8 cellular contexts compared by ENCODE assay signal in the genomic region with DNA sequence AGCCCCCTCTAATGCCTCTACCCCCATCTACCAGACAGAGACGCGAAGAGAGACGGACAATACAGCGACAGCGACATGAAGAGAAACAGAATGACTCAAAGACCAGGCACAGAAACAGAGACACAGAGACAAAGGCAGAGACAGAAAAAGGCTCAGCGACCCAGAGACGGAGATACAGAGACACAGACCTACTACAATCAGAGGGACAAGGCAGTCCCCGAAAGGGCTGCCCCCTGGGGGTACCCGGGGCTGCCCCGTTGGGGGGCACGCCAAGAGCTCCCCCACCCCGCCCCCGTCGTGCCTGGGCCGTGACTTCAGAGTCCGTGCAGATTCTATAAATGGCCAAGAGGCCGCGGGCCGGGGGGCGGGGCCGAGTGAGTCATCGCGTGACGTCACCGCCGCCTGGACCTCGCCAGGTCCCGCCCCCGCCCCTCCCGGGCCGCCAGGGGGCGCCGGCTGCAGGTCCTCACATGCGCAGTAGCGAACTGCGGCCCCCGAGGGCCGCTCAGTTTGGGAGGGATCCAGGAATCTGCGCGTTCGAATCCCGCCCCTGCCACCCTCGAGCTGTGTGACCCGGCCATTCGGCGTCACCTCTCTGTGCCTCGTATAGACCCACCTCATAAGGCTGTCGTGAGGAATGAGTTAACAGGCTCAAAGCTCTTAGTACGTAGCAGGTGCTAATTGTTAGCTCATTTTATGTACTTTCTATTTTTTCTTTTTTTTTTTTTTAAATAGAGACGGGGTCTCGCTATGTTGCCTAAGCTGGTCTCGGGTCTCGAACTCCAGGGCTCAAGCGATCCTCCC. TPM values are rescaled to one million over a fixed set of nuclear protein-coding genes. Genes with fewer than 3 reads are reported as not detected.
A peak's percentile ranks its signal among the peaks of the same experiment; 100 is the strongest.
DNase-seq lines count a peak whose midpoint lies in the region; ATAC-seq and TF ChIP-seq lines count a peak whose summit lies in the region.

No MANE protein-coding gene starts in this region.

- CTCF ChIA-PET in CD8-positive, alpha-beta T cell (lab: Charles Lee): interaction anchor here (0.6 to 1.9 kb wide), 12 partner anchors 9 to 226 kb away, joined by 3 to 8 read pairs (median 4); partner anchors contain the start of gene ELOF1

- ATAC-seq in CD8-positive, alpha-beta T cell: peak; percentile 87
- peak; percentile 47 for ATAC-seq in GM21515 (IDR thresholded peaks at IDR 0.05; ENCODE audit: unreplicated experiment)
- ATAC-seq in T-helper 17 cell: peak; percentile 92

- TF ChIP-seq CTCF in CD8-positive, alpha-beta T cell (IDR thresholded peaks at IDR 0.05): peak; percentile 78
- TF ChIP-seq CTCF in right atrium auricular region (IDR thresholded peaks at IDR 0.05): peak; percentile 78 to 93
- TF ChIP-seq CTCF in prostate gland (IDR thresholded peaks at IDR 0.05): peak; percentile 73 to 94 (median 86)

- peak; percentile 45 for TF ChIP-seq POLR2A in prostate gland (IDR thresholded peaks at IDR 0.05)

- H3K27ac Mint-ChIP-seq in CD8-positive, alpha-beta T cell: peak overlapping the region; percentile 74
- H3K27ac Mint-ChIP-seq in T-helper 17 cell: peak overlapping the region; percentile 89

- H3K4me1 Mint-ChIP-seq in CD8-positive, alpha-beta T cell (ENCODE audit: low read depth): peaks cover 8% of the 10 kb centered on the region
- H3K4me1 Mint-ChIP-seq in T-helper 17 cell: peaks cover 9% of the 10 kb centered on the region

- peak overlapping the region; percentile 66 for H3K4me3 Mint-ChIP-seq in CD8-positive, alpha-beta T cell
- peak overlapping the region; percentile 52 for H3K4me3 Mint-ChIP-seq in T-helper 17 cell

- intact Hi-C loops in CD8-positive, alpha-beta T cell (cut with DNase I, micrococcal nuclease): loop anchor here (1.0 to 2.0 kb wide), 3 partner anchors 23 to 51 kb away; partner anchors contain the start of genes ELOF1 (in 2 of the 2) and ZNF653 (in 1 of the 2)
- intact Hi-C loops in prostate gland (cut with DNase I): no loop called here

- WGBS in prostate gland: 10% methylated on average over 54 of the region's 54 CpGs

- peak; percentile 70 to 89 (median 76) for DNase-seq in CD8-positive, alpha-beta T cell
- DNase-seq in NCI-H1048 (lab: John Stamatoyannopoulos, UW) (peak; percentile 72), T-helper 17 cell (peak; percentile 73 to 81 (median 76)), amniotic stem cell (lab: John Stamatoyannopoulos, UW) (peak; percentile 68), right atrium auricular region (ENCODE audit: low spot score) (peak; percentile 96), prostate gland (ENCODE audit: low spot score) (peak; percentile 73), ureter (ENCODE audit: low spot score) (peak; percentile 88)

- peaks cover 11% of the 10 kb centered on the region for H3K4me1 ChIP-seq in CD8-positive, alpha-beta T cell (ENCODE audit: insufficient read depth, low read length)
- H3K4me1 ChIP-seq in right atrium auricular region: peaks cover 0 to 32% of the 10 kb centered on the region in 2 donors
- H3K4me1 ChIP-seq in prostate gland (replicated peaks): no peaks in the 10 kb centered on the region

- H3K36me3 ChIP-seq in CD8-positive, alpha-beta T cell (ENCODE audit: insufficient read depth, low read length): no peaks in the 10 kb centered on the region
- H3K36me3 ChIP-seq in right atrium auricular region (peaks cover 2% of the 10 kb centered on the region), prostate gland (no peaks in the 10 kb centered on the region)

- peaks cover 12% of the 10 kb centered on the region for H3K27me3 ChIP-seq in CD8-positive, alpha-beta T cell (ENCODE audit: insufficient read depth, low read length)
- no peaks in the 10 kb centered on the region for H3K27me3 ChIP-seq in right atrium auricular region
- peaks cover 3% of the 10 kb centered on the region for H3K27me3 ChIP-seq in prostate gland (replicated peaks; ENCODE audit: insufficient read depth)

- H3K27ac ChIP-seq in CD8-positive, alpha-beta T cell (ENCODE audit: low read depth, low read length): no peak overlapping the region
- H3K27ac ChIP-seq in right atrium auricular region: peak overlapping the region; percentile 90 to 94
- peak overlapping the region; percentile 60 to 85 for H3K27ac ChIP-seq in prostate gland

- H3K36me3 Mint-ChIP-seq in CD8-positive, alpha-beta T cell: no peaks in the 10 kb centered on the region
- H3K36me3 Mint-ChIP-seq in T-helper 17 cell (ENCODE audit: low read depth): no peaks in the 10 kb centered on the region

- no peaks in the 10 kb centered on the region for H3K9me3 ChIP-seq in CD8-positive, alpha-beta T cell (ENCODE audit: low read length)
- no peaks in the 10 kb centered on the region for H3K9me3 ChIP-seq in T-helper 17 cell (ENCODE audit: control insufficient read depth, low read length, poor library complexity, severe bottlenecking)
- H3K9me3 ChIP-seq in right atrium auricular region: no peaks in the 10 kb centered on the region
- no peaks in the 10 kb centered on the region for H3K9me3 ChIP-seq in prostate gland

- no peaks in the 10 kb centered on the region for H3K9me3 Mint-ChIP-seq in CD8-positive, alpha-beta T cell

- H3K27me3 Mint-ChIP-seq in CD8-positive, alpha-beta T cell (ENCODE audit: low read depth): peaks cover 12% of the 10 kb centered on the region
- peaks cover 16% of the 10 kb centered on the region for H3K27me3 Mint-ChIP-seq in T-helper 17 cell

- POLR2A ChIA-PET in CD8-positive, alpha-beta T cell (lab: Charles Lee): no interaction called here

- peak overlapping the region; percentile 44 for H3K4me3 ChIP-seq in CD8-positive, alpha-beta T cell (ENCODE audit: low read depth, low read length)
- H3K4me3 ChIP-seq in right atrium auricular region: peak overlapping the region; percentile 27 to 45
- H3K4me3 ChIP-seq in prostate gland: peak overlapping the region; percentile 0 to 10

RNA-seq across cellular contexts. Expression of gene CNN1, which starts 2.7 kb away (rescaled TPM):
- not detected for total RNA-seq in CD8-positive, alpha-beta T cell
- total RNA-seq in T-helper 17 cell (1 to 10 TPM in 1 of 2 donors, not detected in 1; 2.6 TPM), right atrium auricular region (100 to 1,000 TPM in 1 of 2 donors, 10 to 100 TPM in 1; 93.3 to 592 TPM), prostate gland (100 to 1,000 TPM; 426 to 525 TPM), ureter (301 TPM)

RNA-seq across cellular contexts. Expression of gene ECSIT, which starts 7.1 kb away (rescaled TPM):
- 10 to 100 TPM; 31.1 to 32.4 TPM for total RNA-seq in CD8-positive, alpha-beta T cell
- total RNA-seq in T-helper 17 cell (10 to 100 TPM; 22.6 to 23.9 TPM), right atrium auricular region (100 to 1,000 TPM in 1 of 2 donors, 10 to 100 TPM in 1; 83.6 to 126 TPM), prostate gland (10 to 100 TPM; 93.0 to 94.7 TPM), ureter (43.7 TPM)

RNA-seq across cellular contexts. Expression of gene ELOF1, which starts 23.0 kb away (rescaled TPM):
- total RNA-seq in CD8-positive, alpha-beta T cell: 10 to 100 TPM; 40.3 to 41.0 TPM
- total RNA-seq in T-helper 17 cell: 10 to 100 TPM; 33.9 to 40.6 TPM
- 10 to 100 TPM; 17.1 to 32.5 TPM for total RNA-seq in right atrium auricular region
- 10 to 100 TPM; 47.8 to 57.5 TPM for total RNA-seq in prostate gland
- 46.2 TPM for total RNA-seq in ureter

RNA-seq across cellular contexts. Expression of gene ZNF653, which starts 30.4 kb away (rescaled TPM):
- 1 to 10 TPM; 9.7 to 10.0 TPM for total RNA-seq in CD8-positive, alpha-beta T cell
- total RNA-seq in T-helper 17 cell: 10 to 100 TPM; 15.3 to 15.6 TPM
- total RNA-seq in right atrium auricular region: 1 to 10 TPM; 4.6 to 9.9 TPM
- total RNA-seq in prostate gland: 10 to 100 TPM; 11.2 to 25.8 TPM
- 10.9 TPM for total RNA-seq in ureter

RNA-seq across cellular contexts. Expression of gene ACP5, which starts 41.5 kb away (rescaled TPM):
- total RNA-seq in CD8-positive, alpha-beta T cell: 10 to 100 TPM; 10.6 to 13.5 TPM
- total RNA-seq in T-helper 17 cell (10 to 100 TPM; 14.6 to 18.2 TPM), right atrium auricular region (1 to 10 TPM; 3.2 to 3.6 TPM), prostate gland (10 to 100 TPM; 23.3 to 59.3 TPM), ureter (19.9 TPM)

Comparison
In these comparisons a context has a peak if more than half of its experiments do, and no peak if none do; other contexts are left out.
1. RNA of gene CNN1, which starts 2.7 kb away (total RNA-seq): 93.3 to 592 TPM in right atrium auricular region, 426 to 525 TPM in prostate gland and 301 TPM in ureter (single experiment); 2.6 TPM in T-helper 17 cell and not detected in CD8-positive, alpha-beta T cell; every median in the first group is over 10 times any median in the second.
2. Peak in every context shown above with its lines, with median percentiles within 50 percentile points of each other: ATAC-seq, DNase-seq, H3K4me3 ChIP-seq and CTCF ChIP-seq.